1 cellular context compared by ENCODE assay signal in genomic region chr21:34073032-34073748, GRCh38.
TF ChIP-seq lines count a peak whose summit lies in the region.

Gene MRPS6, plus strand, starts transcription at chr21:34073578. Its CDS starts 123 bp downstream, at chr21:34073701.
Gene SLC5A3, plus strand, starts transcription at chr21:34073578. Its CDS starts 21,621 bp downstream, at chr21:34095199.

TF ChIP-seq in HepG2, 621 proteins besides CTCF, POLR2A, EP300 and RAD21 (continued from another document and continues in another):
- TF ChIP-seq, protein P1, sequence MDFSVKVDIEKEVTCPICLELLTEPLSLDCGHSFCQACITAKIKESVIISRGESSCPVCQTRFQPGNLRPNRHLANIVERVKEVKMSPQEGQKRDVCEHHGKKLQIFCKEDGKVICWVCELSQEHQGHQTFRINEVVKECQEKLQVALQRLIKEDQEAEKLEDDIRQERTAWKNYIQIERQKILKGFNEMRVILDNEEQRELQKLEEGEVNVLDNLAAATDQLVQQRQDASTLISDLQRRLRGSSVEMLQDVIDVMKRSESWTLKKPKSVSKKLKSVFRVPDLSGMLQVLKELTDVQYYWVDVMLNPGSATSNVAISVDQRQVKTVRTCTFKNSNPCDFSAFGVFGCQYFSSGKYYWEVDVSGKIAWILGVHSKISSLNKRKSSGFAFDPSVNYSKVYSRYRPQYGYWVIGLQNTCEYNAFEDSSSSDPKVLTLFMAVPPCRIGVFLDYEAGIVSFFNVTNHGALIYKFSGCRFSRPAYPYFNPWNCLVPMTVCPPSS (IDR thresholded peaks at IDR 0.05), result no peak
- TF ChIP-seq ZNF441 (CRISPR knock-in tag; IDR thresholded peaks at IDR 0.05; ENCODE audit: borderline replicate concordance) (0 out of 2 replicates have a peak, but pooled peaks have one; percentile 20), ZNF879 (CRISPR knock-in tag; IDR thresholded peaks at IDR 0.05) (peak; percentile 54; the same call in 1 of the 2 replicates), PBX3 (CRISPR knock-in tag; IDR thresholded peaks at IDR 0.05; ENCODE audit: borderline replicate concordance) (no peak), ZNF280D (CRISPR knock-in tag; IDR thresholded peaks at IDR 0.05) (no peak), ARNTL (CRISPR knock-in tag; IDR thresholded peaks at IDR 0.05) (no peak), ATRX (CRISPR knock-in tag; IDR thresholded peaks at IDR 0.05; ENCODE audit: borderline replicate concordance) (no peak), KDM4B (CRISPR knock-in tag; IDR thresholded peaks at IDR 0.05) (no peak), TAF1 (CRISPR knock-in tag; IDR thresholded peaks at IDR 0.05) (peak; percentile 88), ZNF589 (CRISPR knock-in tag; conservative IDR thresholded peaks at IDR 0.05) (peak; percentile 58; the same call in 1 of the 2 replicates), NKX3-1 (CRISPR knock-in tag; IDR thresholded peaks at IDR 0.05) (no peak), TBL1XR1 (IDR thresholded peaks at IDR 0.05; ENCODE audit: borderline replicate concordance, low read length, partially characterized antibody) (no peak), NR3C1 (CRISPR knock-in tag; IDR thresholded peaks at IDR 0.05) (no peak), MAZ (IDR thresholded peaks at IDR 0.05; ENCODE audit: borderline replicate concordance, low read depth, low read length) (peak; percentile 8; the same call in 1 of the 2 replicates), MAZ (CRISPR knock-in tag; IDR thresholded peaks at IDR 0.05; ENCODE audit: low read depth) (no peak), ZNF383 (CRISPR knock-in tag; IDR thresholded peaks at IDR 0.05; ENCODE audit: borderline replicate concordance) (no peak), DMTF1 (CRISPR knock-in tag; IDR thresholded peaks at IDR 0.05) (no peak), SP2 (CRISPR knock-in tag; IDR thresholded peaks at IDR 0.05) (no peak), AHR (CRISPR knock-in tag; IDR thresholded peaks at IDR 0.05) (no peak), ZNF205 (CRISPR knock-in tag; IDR thresholded peaks at IDR 0.05) (0 out of 2 replicates have a peak, but pooled peaks have one; percentile 43), LRRFIP1 (CRISPR knock-in tag; conservative IDR thresholded peaks at IDR 0.05) (no peak), ZNF781 (CRISPR knock-in tag; IDR thresholded peaks at IDR 0.05; ENCODE audit: borderline replicate concordance, not compliant biosample characterization) (no peak), FOXK1 (CRISPR knock-in tag; IDR thresholded peaks at IDR 0.05; ENCODE audit: borderline replicate concordance, low read depth) (0 out of 2 replicates have a peak, but pooled peaks have one; percentile 30), KLF16 (CRISPR knock-in tag; IDR thresholded peaks at IDR 0.05) (peak in 1 of 2 experiments; percentile 84; a peak in 2 of 4 replicates), ZNF850 (CRISPR knock-in tag; conservative IDR thresholded peaks at IDR 0.05) (no peak), ZNF20 (CRISPR knock-in tag; IDR thresholded peaks at IDR 0.05) (no peak), ZNF34 (CRISPR knock-in tag; IDR thresholded peaks at IDR 0.05; ENCODE audit: borderline replicate concordance) (no peak), TEAD3 (CRISPR knock-in tag; optimal IDR thresholded peaks at IDR 0.05; ENCODE audit: borderline replicate concordance) (no peak), ZNF496 (CRISPR knock-in tag; IDR thresholded peaks at IDR 0.05; ENCODE audit: insufficient replicate concordance) (no peak), ZNF841 (CRISPR knock-in tag; IDR thresholded peaks at IDR 0.05; ENCODE audit: borderline replicate concordance) (no peak), SNRNP70 (IDR thresholded peaks at IDR 0.05; ENCODE audit: low read depth, low read length) (no peak), NFYB (CRISPR knock-in tag; IDR thresholded peaks at IDR 0.05) (0 out of 2 replicates have a peak, but pooled peaks have one; percentile 15), SATB2 (CRISPR knock-in tag; IDR thresholded peaks at IDR 0.05) (no peak), ZNF331 (CRISPR knock-in tag; IDR thresholded peaks at IDR 0.05) (no peak), ZNF577 (CRISPR knock-in tag; IDR thresholded peaks at IDR 0.05; ENCODE audit: borderline replicate concordance, low read depth) (no peak), U2AF1 (optimal IDR thresholded peaks at IDR 0.05; ENCODE audit: low read depth, low read length) (no peak), REXO4 (CRISPR knock-in tag; IDR thresholded peaks at IDR 0.05; ENCODE audit: borderline replicate concordance) (no peak), ZNF724P (CRISPR knock-in tag; IDR thresholded peaks at IDR 0.05; ENCODE audit: borderline replicate concordance) (peak; percentile 25; the same call in 1 of the 2 replicates), ARNT2 (CRISPR knock-in tag; IDR thresholded peaks at IDR 0.05; ENCODE audit: low read depth) (peak; percentile 65; the same call in 1 of the 2 replicates), HMG20A (CRISPR knock-in tag; IDR thresholded peaks at IDR 0.05; ENCODE audit: borderline replicate concordance) (no peak)
- TF ChIP-seq, protein P2, sequence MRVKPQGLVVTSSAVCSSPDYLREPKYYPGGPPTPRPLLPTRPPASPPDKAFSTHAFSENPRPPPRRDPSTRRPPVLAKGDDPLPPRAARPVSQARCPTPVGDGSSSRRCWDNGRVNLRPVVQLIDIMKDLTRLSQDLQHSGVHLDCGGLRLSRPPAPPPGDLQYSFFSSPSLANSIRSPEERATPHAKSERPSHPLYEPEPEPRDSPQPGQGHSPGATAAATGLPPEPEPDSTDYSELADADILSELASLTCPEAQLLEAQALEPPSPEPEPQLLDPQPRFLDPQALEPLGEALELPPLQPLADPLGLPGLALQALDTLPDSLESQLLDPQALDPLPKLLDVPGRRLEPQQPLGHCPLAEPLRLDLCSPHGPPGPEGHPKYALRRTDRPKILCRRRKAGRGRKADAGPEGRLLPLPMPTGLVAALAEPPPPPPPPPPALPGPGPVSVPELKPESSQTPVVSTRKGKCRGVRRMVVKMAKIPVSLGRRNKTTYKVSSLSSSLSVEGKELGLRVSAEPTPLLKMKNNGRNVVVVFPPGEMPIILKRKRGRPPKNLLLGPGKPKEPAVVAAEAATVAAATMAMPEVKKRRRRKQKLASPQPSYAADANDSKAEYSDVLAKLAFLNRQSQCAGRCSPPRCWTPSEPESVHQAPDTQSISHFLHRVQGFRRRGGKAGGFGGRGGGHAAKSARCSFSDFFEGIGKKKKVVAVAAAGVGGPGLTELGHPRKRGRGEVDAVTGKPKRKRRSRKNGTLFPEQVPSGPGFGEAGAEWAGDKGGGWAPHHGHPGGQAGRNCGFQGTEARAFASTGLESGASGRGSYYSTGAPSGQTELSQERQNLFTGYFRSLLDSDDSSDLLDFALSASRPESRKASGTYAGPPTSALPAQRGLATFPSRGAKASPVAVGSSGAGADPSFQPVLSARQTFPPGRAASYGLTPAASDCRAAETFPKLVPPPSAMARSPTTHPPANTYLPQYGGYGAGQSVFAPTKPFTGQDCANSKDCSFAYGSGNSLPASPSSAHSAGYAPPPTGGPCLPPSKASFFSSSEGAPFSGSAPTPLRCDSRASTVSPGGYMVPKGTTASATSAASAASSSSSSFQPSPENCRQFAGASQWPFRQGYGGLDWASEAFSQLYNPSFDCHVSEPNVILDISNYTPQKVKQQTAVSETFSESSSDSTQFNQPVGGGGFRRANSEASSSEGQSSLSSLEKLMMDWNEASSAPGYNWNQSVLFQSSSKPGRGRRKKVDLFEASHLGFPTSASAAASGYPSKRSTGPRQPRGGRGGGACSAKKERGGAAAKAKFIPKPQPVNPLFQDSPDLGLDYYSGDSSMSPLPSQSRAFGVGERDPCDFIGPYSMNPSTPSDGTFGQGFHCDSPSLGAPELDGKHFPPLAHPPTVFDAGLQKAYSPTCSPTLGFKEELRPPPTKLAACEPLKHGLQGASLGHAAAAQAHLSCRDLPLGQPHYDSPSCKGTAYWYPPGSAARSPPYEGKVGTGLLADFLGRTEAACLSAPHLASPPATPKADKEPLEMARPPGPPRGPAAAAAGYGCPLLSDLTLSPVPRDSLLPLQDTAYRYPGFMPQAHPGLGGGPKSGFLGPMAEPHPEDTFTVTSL (CRISPR knock-in tag; IDR thresholded peaks at IDR 0.05; ENCODE audit: borderline replicate concordance), result no peak
- TF ChIP-seq, protein P3, sequence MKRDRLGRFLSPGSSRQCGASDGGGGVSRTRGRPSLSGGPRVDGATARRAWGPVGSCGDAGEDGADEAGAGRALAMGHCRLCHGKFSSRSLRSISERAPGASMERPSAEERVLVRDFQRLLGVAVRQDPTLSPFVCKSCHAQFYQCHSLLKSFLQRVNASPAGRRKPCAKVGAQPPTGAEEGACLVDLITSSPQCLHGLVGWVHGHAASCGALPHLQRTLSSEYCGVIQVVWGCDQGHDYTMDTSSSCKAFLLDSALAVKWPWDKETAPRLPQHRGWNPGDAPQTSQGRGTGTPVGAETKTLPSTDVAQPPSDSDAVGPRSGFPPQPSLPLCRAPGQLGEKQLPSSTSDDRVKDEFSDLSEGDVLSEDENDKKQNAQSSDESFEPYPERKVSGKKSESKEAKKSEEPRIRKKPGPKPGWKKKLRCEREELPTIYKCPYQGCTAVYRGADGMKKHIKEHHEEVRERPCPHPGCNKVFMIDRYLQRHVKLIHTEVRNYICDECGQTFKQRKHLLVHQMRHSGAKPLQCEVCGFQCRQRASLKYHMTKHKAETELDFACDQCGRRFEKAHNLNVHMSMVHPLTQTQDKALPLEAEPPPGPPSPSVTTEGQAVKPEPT (CRISPR knock-in tag; IDR thresholded peaks at IDR 0.05; ENCODE audit: low read depth), result no peak
- TF ChIP-seq, protein P4, sequence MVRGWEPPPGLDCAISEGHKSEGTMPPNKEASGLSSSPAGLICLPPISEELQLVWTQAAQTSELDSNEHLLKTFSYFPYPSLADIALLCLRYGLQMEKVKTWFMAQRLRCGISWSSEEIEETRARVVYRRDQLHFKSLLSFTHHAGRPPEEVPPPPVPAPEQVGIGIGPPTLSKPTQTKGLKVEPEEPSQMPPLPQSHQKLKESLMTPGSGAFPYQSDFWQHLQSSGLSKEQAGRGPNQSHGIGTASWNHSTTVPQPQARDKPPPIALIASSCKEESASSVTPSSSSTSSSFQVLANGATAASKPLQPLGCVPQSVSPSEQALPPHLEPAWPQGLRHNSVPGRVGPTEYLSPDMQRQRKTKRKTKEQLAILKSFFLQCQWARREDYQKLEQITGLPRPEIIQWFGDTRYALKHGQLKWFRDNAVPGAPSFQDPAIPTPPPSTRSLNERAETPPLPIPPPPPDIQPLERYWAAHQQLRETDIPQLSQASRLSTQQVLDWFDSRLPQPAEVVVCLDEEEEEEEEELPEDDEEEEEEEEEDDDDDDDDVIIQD (CRISPR knock-in tag; IDR thresholded peaks at IDR 0.05; ENCODE audit: low read depth), result no peak
